14 cellular contexts compared by ENCODE assay signal in genomic region chr7:82388138-82388537, GRCh38. TPM values are rescaled to one million over a fixed set of nuclear protein-coding genes. Genes with fewer than 3 reads are reported as not detected.
"Had no signal": no experiment of that assay in that cellular context is flagged by ENCODE, and none has a peak within 500 bp of the region (broad histone marks: within the 10 kb centered on the region; RNA-seq: fewer than 3 reads in every experiment).

No MANE protein-coding gene starts in this region.

- H3K27me3 ChIP-seq: dorsolateral prefrontal cortex, foreskin keratinocyte, testis, upper lobe of right lung had no signal

- H3K27me3 Mint-ChIP-seq: activated naive CD8-positive, alpha-beta T cell treated with anti-CD3 and anti-CD28 coated beads, Interleukin-2, amount 50 U/mL, for 24 hours; stimulated activated naive CD8-positive, alpha-beta T cell treated with anti-CD3 and anti-CD28 coated beads, Interleukin-15, amount 100 ng/mL, for 72 hours; T-cell had no signal

- H3K4me1 ChIP-seq: foreskin keratinocyte, testis, upper lobe of right lung had no signal

- H3K9me3 Mint-ChIP-seq: activated naive CD4-positive, alpha-beta T cell treated with anti-CD3 and anti-CD28 coated beads for 36 hours; activated naive CD8-positive, alpha-beta T cell treated with anti-CD3 and anti-CD28 coated beads, Interleukin-2, amount 50 U/mL, for 24 hours; stimulated activated naive CD8-positive, alpha-beta T cell treated with anti-CD3 and anti-CD28 coated beads, Interleukin-15, amount 100 ng/mL, for 72 hours had no signal

- DNase-seq: activated CD4-positive, alpha-beta T cell treated with anti-CD3 and anti-CD28 coated beads, Interleukin-2, amount 50 U/mL, for 1 hour; activated CD8-positive, alpha-beta memory T cell treated with anti-CD3 and anti-CD28 coated beads for 24 hours; activated naive CD4-positive, alpha-beta T cell treated with anti-CD3 and anti-CD28 coated beads for 36 hours; activated naive CD8-positive, alpha-beta T cell treated with anti-CD3 and anti-CD28 coated beads, Interleukin-2, amount 50 U/mL, for 24 hours; dorsolateral prefrontal cortex; foreskin keratinocyte; head of caudate nucleus; stimulated activated naive CD8-positive, alpha-beta T cell treated with anti-CD3 and anti-CD28 coated beads, Interleukin-15, amount 100 ng/mL, for 72 hours; T-cell; T-helper 9 cell; testis; upper lobe of right lung had no signal

- H3K27ac ChIP-seq: dorsolateral prefrontal cortex, foreskin keratinocyte, testis, upper lobe of right lung had no signal

- H3K27ac Mint-ChIP-seq: activated naive CD4-positive, alpha-beta T cell treated with anti-CD3 and anti-CD28 coated beads for 36 hours; activated naive CD8-positive, alpha-beta T cell treated with anti-CD3 and anti-CD28 coated beads, Interleukin-2, amount 50 U/mL, for 24 hours; stimulated activated naive CD8-positive, alpha-beta T cell treated with anti-CD3 and anti-CD28 coated beads, Interleukin-15, amount 100 ng/mL, for 72 hours; T-cell had no signal

- H3K4me3 ChIP-seq: dorsolateral prefrontal cortex, testis, upper lobe of right lung had no signal

- ATAC-seq: activated CD4-positive, CD25-positive, alpha-beta regulatory T cell treated with anti-CD3 and anti-CD28 coated beads, Interleukin-2, amount 50 U/mL, for 24 hours; activated naive CD8-positive, alpha-beta T cell treated with anti-CD3 and anti-CD28 coated beads, Interleukin-2, amount 50 U/mL, for 24 hours; foreskin keratinocyte; sciatic nerve; stimulated activated naive CD8-positive, alpha-beta T cell treated with anti-CD3 and anti-CD28 coated beads, Interleukin-15, amount 100 ng/mL, for 72 hours; T-cell; upper lobe of right lung had no signal

- H3K4me1 Mint-ChIP-seq: activated naive CD8-positive, alpha-beta T cell treated with anti-CD3 and anti-CD28 coated beads, Interleukin-2, amount 50 U/mL, for 24 hours; stimulated activated naive CD8-positive, alpha-beta T cell treated with anti-CD3 and anti-CD28 coated beads, Interleukin-15, amount 100 ng/mL, for 72 hours; T-cell had no signal

- H3K36me3 Mint-ChIP-seq: T-cell had no signal

- H3K4me3 Mint-ChIP-seq: activated naive CD4-positive, alpha-beta T cell treated with anti-CD3 and anti-CD28 coated beads for 36 hours; activated naive CD8-positive, alpha-beta T cell treated with anti-CD3 and anti-CD28 coated beads, Interleukin-2, amount 50 U/mL, for 24 hours; stimulated activated naive CD8-positive, alpha-beta T cell treated with anti-CD3 and anti-CD28 coated beads, Interleukin-15, amount 100 ng/mL, for 72 hours; T-cell had no signal

- H3K9me3 ChIP-seq: testis, upper lobe of right lung had no signal

- H3K36me3 ChIP-seq: upper lobe of right lung had no signal

RNA-seq across cellular contexts. Expression of gene CACNA2D1, which starts 55.4 kb away (rescaled TPM):
- total RNA-seq: activated naive CD4-positive, alpha-beta T cell treated with anti-CD3 and anti-CD28 coated beads for 36 hours had no signal
